In genomic region chr4:158826882-158827281, GRCh38 we compare ENCODE assay signal across 1 cellular context.
A peak's percentile ranks its signal among the peaks of the same experiment; 100 is the strongest.
TF ChIP-seq lines count a peak whose summit lies in the region.

No MANE protein-coding gene starts in this region.

TF ChIP-seq in HepG2, 621 proteins besides CTCF, POLR2A, EP300 and RAD21 (continued from another document and continues in another):
- TF ChIP-seq NFAT5 (CRISPR knock-in tag; IDR thresholded peaks at IDR 0.05) (no peak), THAP9 (CRISPR knock-in tag; IDR thresholded peaks at IDR 0.05; ENCODE audit: borderline replicate concordance) (no peak), RNF219 (CRISPR knock-in tag; IDR thresholded peaks at IDR 0.05) (no peak), THAP11 (CRISPR knock-in tag; IDR thresholded peaks at IDR 0.05) (peak; percentile 51), ZNF792 (CRISPR knock-in tag; IDR thresholded peaks at IDR 0.05) (0 out of 2 replicates have a peak, but pooled peaks have one; percentile 38), ZNF710 (CRISPR knock-in tag; IDR thresholded peaks at IDR 0.05; ENCODE audit: borderline replicate concordance) (peak; percentile 70; the same call in 1 of the 2 replicates), ZNF569 (CRISPR knock-in tag; IDR thresholded peaks at IDR 0.05; ENCODE audit: borderline replicate concordance) (no peak), ZNF124 (CRISPR knock-in tag; IDR thresholded peaks at IDR 0.05) (peak; percentile 71; the same call in 1 of the 2 replicates), ZNF484 (CRISPR knock-in tag; IDR thresholded peaks at IDR 0.05; ENCODE audit: borderline replicate concordance, low read depth) (no peak), CHCHD3 (CRISPR knock-in tag; IDR thresholded peaks at IDR 0.05) (no peak), MAFK (conservative IDR thresholded peaks at IDR 0.05 in 1 of 2, IDR thresholded peaks at IDR 0.05 in 1 of 2; ENCODE audit: low read length in 2 of 2) (no peak), ZNF580 (CRISPR knock-in tag; IDR thresholded peaks at IDR 0.05; ENCODE audit: borderline replicate concordance, low read depth) (peak; percentile 75; the same call in 1 of the 2 replicates), CREB1 (IDR thresholded peaks at IDR 0.05) (no peak), CREB1 (CRISPR knock-in tag; IDR thresholded peaks at IDR 0.05) (peak; percentile 59), ZZZ3 (CRISPR knock-in tag; IDR thresholded peaks at IDR 0.05; ENCODE audit: borderline replicate concordance) (no peak), ZKSCAN5 (CRISPR knock-in tag; IDR thresholded peaks at IDR 0.05) (no peak), ZSCAN31 (CRISPR knock-in tag; IDR thresholded peaks at IDR 0.05; ENCODE audit: low read depth) (peak; percentile 45; the same call in 1 of the 2 replicates), RELA (CRISPR knock-in tag; IDR thresholded peaks at IDR 0.05) (no peak), TCF7L2 (IDR thresholded peaks at IDR 0.05; ENCODE audit: low read depth, low read length) (no peak), U2AF1 (optimal IDR thresholded peaks at IDR 0.05; ENCODE audit: low read depth, low read length) (no peak), SRSF1 (optimal IDR thresholded peaks at IDR 0.05; ENCODE audit: low read depth, low read length) (no peak), ZIK1 (CRISPR knock-in tag; IDR thresholded peaks at IDR 0.05; ENCODE audit: borderline replicate concordance, low read depth) (no peak), ZNF614 (CRISPR knock-in tag; IDR thresholded peaks at IDR 0.05; ENCODE audit: borderline replicate concordance) (peak; percentile 91), NFE2L2 (IDR thresholded peaks at IDR 0.05; ENCODE audit: low read length) (no peak), ATF1 (CRISPR knock-in tag; IDR thresholded peaks at IDR 0.05) (peak; percentile 57; the same call in 1 of the 2 replicates), ARNTL (CRISPR knock-in tag; IDR thresholded peaks at IDR 0.05) (no peak), ZKSCAN1 (IDR thresholded peaks at IDR 0.05; ENCODE audit: low read length) (no peak), REPIN1 (CRISPR knock-in tag; IDR thresholded peaks at IDR 0.05; ENCODE audit: borderline replicate concordance, low read depth) (no peak; the same call in 1 of the 2 replicates), ZNF30 (CRISPR knock-in tag; IDR thresholded peaks at IDR 0.05) (no peak), RERE (CRISPR knock-in tag; IDR thresholded peaks at IDR 0.05; ENCODE audit: low read depth) (no peak), FOXK1 (CRISPR knock-in tag; IDR thresholded peaks at IDR 0.05; ENCODE audit: borderline replicate concordance, low read depth) (no peak; the same call in 1 of the 2 replicates), ZNF281 (CRISPR knock-in tag; IDR thresholded peaks at IDR 0.05; ENCODE audit: borderline replicate concordance) (no peak), FLYWCH1 (CRISPR knock-in tag; IDR thresholded peaks at IDR 0.05) (no peak), ZBTB38 (CRISPR knock-in tag; IDR thresholded peaks at IDR 0.05) (no peak), ZNF138 (CRISPR knock-in tag; IDR thresholded peaks at IDR 0.05; ENCODE audit: low read depth) (no peak), ZFP37 (CRISPR knock-in tag; IDR thresholded peaks at IDR 0.05; ENCODE audit: borderline replicate concordance) (no peak), ZNF75D (CRISPR knock-in tag; IDR thresholded peaks at IDR 0.05; ENCODE audit: borderline replicate concordance) (no peak), ZC3H13 (CRISPR knock-in tag; IDR thresholded peaks at IDR 0.05) (no peak), POLR2AphosphoS5 (IDR thresholded peaks at IDR 0.05; ENCODE audit: low read depth, low read length) (0 out of 2 replicates have a peak, but pooled peaks have one; percentile 15), SMARCC2 (IDR thresholded peaks at IDR 0.05) (no peak), ZNF883 (CRISPR knock-in tag; IDR thresholded peaks at IDR 0.05; ENCODE audit: not compliant biosample characterization) (no peak), KDM6A (CRISPR knock-in tag; IDR thresholded peaks at IDR 0.05; ENCODE audit: low read depth) (0 out of 2 replicates have a peak, but pooled peaks have one; percentile 28)
